Comparison of ENCODE assay signal across 8 cellular contexts in genomic region chr6:37566209-37566859, GRCh38.
DNase-seq lines count a peak whose midpoint lies in the region; ATAC-seq and TF ChIP-seq lines count a peak whose summit lies in the region.

No MANE protein-coding gene starts in this region.

- DNase-seq in SKM-1 treated with dmso at 0.1 percent for 144 hours (lab: John Stamatoyannopoulos, UW; ENCODE audit: unreplicated experiment): peak; percentile 5
- no peak for DNase-seq in SKM-1 (lab: John Stamatoyannopoulos, UW; ENCODE audit: unreplicated experiment)
- DNase-seq in SJCRH30: peak; percentile 51 to 70
- DNase-seq in activated naive CD4-positive, alpha-beta T cell treated with anti-CD3 and anti-CD28 coated beads, Interleukin-2, amount 10 ng/mL, durations not matched to agents 7 days and 5 days: peak; percentile 79
- peak in 4 of 5 donors; percentile 36 to 78 (median 54) for DNase-seq in heart left ventricle
- DNase-seq in putamen (ENCODE audit: low spot score): peak; percentile 41
- no peak for DNase-seq in vagina (ENCODE audit: extremely low spot score in 2 of 2)

- H3K4me3 Mint-ChIP-seq in activated naive CD4-positive, alpha-beta T cell treated with anti-CD3 and anti-CD28 coated beads, Interleukin-2, amount 10 ng/mL, durations not matched to agents 7 days and 5 days: no peak overlapping the region

- peak overlapping the region; percentile 84 for H3K27ac ChIP-seq in HUES48 (ENCODE audit: low read depth, low read length)
- H3K27ac ChIP-seq in SJCRH30: no peak overlapping the region
- H3K27ac ChIP-seq in heart left ventricle: peak overlapping the region in 1 of 12 donors; percentile 18
- H3K27ac ChIP-seq in vagina: no peak overlapping the region

- H3K36me3 ChIP-seq in HUES48 (ENCODE audit: control insufficient read depth, insufficient read depth, low read length) (no peaks in the 10 kb centered on the region), SJCRH30 (no peaks in the 10 kb centered on the region), heart left ventricle (no peaks in the 10 kb centered on the region), vagina (no peaks in the 10 kb centered on the region)

- H3K4me1 ChIP-seq in HUES48 (ENCODE audit: control insufficient read depth, insufficient read depth, low read length): peaks cover 11% of the 10 kb centered on the region
- no peaks in the 10 kb centered on the region; the same call in 1 of the 2 replicates for H3K4me1 ChIP-seq in SJCRH30
- peaks cover 0 to 21% (median 11%) of the 10 kb centered on the region in 12 donors for H3K4me1 ChIP-seq in heart left ventricle
- H3K4me1 ChIP-seq in vagina: peaks cover 27% of the 10 kb centered on the region

- no peak overlapping the region for H3K9ac ChIP-seq in HUES48 (ENCODE audit: low read depth, low read length)

- CTCF ChIA-PET in activated naive CD4-positive, alpha-beta T cell treated with anti-CD3 and anti-CD28 coated beads, Interleukin-2, amount 10 ng/mL, durations not matched to agents 7 days and 5 days (lab: Charles Lee): interaction anchor here (0.6 to 4.2 kb wide), 29 partner anchors 10 to 548 kb away, joined by 3 to 33 read pairs (median 6); no protein-coding TSS in a partner anchor

- peaks cover 55% of the 10 kb centered on the region for H3K27me3 Mint-ChIP-seq in activated naive CD4-positive, alpha-beta T cell treated with anti-CD3 and anti-CD28 coated beads, Interleukin-2, amount 10 ng/mL, durations not matched to agents 7 days and 5 days

- WGBS in heart left ventricle, 4 donors: 13 to 19% (median 16%) methylated on average over 11 to 22 of the region's 22 CpGs

- TF ChIP-seq CTCF in heart left ventricle (IDR thresholded peaks at IDR 0.05): peak; percentile 73 to 92 (median 81)
- TF ChIP-seq CTCF in vagina (IDR thresholded peaks at IDR 0.05): peak; percentile 74 to 75 (median 74)

- H3K4me1 Mint-ChIP-seq in activated naive CD4-positive, alpha-beta T cell treated with anti-CD3 and anti-CD28 coated beads, Interleukin-2, amount 10 ng/mL, durations not matched to agents 7 days and 5 days: peaks cover 3% of the 10 kb centered on the region

- ATAC-seq in heart left ventricle: peak; percentile 37 to 88 (median 77)

- no peak for TF ChIP-seq POLR2A in heart left ventricle (IDR thresholded peaks at IDR 0.05)
- no peak for TF ChIP-seq POLR2A in vagina (IDR thresholded peaks at IDR 0.05)

- H3K36me3 Mint-ChIP-seq in activated naive CD4-positive, alpha-beta T cell treated with anti-CD3 and anti-CD28 coated beads, Interleukin-2, amount 10 ng/mL, durations not matched to agents 7 days and 5 days: no peaks in the 10 kb centered on the region

- no peaks in the 10 kb centered on the region for H3K9me3 ChIP-seq in HUES48 (ENCODE audit: control insufficient read depth, insufficient read depth, low read length)
- no peaks in the 10 kb centered on the region for H3K9me3 ChIP-seq in SJCRH30 (replicated peaks)
- H3K9me3 ChIP-seq in heart left ventricle: no peaks in the 10 kb centered on the region
- no peaks in the 10 kb centered on the region for H3K9me3 ChIP-seq in vagina

- no peaks in the 10 kb centered on the region for H3K9me3 Mint-ChIP-seq in activated naive CD4-positive, alpha-beta T cell treated with anti-CD3 and anti-CD28 coated beads, Interleukin-2, amount 10 ng/mL, durations not matched to agents 7 days and 5 days

- no peak overlapping the region for H3K27ac Mint-ChIP-seq in activated naive CD4-positive, alpha-beta T cell treated with anti-CD3 and anti-CD28 coated beads, Interleukin-2, amount 10 ng/mL, durations not matched to agents 7 days and 5 days

- H3K27me3 ChIP-seq in HUES48 (ENCODE audit: control insufficient read depth, insufficient read depth, low read length) (no peaks in the 10 kb centered on the region), SJCRH30 (peaks cover 25% of the 10 kb centered on the region), heart left ventricle (peaks cover 0 to 26% (median 8%) of the 10 kb centered on the region in 9 donors), vagina (no peaks in the 10 kb centered on the region)

- intact Hi-C loops in heart left ventricle (cut with DNase I) (loop anchor here (1.0 to 10.0 kb wide), 15 partner anchors 79 to 244 kb away; partner anchors contain the start of gene MDGA1 (in 2 of the 10)), vagina (cut with DNase I) (no loop called here)

- H3K4me3 ChIP-seq in HUES48 (ENCODE audit: low read depth, low read length) (peak overlapping the region; percentile 63), SJCRH30 (peak overlapping the region; percentile 33), heart left ventricle (peak overlapping the region; percentile 21 to 54 (median 43)), vagina (peak overlapping the region; percentile 30 to 47)

Comparison
In these comparisons a context has a peak if more than half of its experiments do, and no peak if none do; other contexts are left out.
1. DNase-seq: peak in SKM-1 treated with dmso at 0.1 percent for 144 hours (single experiment), SJCRH30 (2 of 2), activated naive CD4-positive, alpha-beta T cell treated with anti-CD3 and anti-CD28 coated beads, Interleukin-2, amount 10 ng/mL, durations not matched to agents 7 days and 5 days (single experiment), heart left ventricle (4 of 5) and putamen (single experiment); none in SKM-1 (single experiment) and vagina (0 of 2).
2. Peak in every context shown above with its lines, with median percentiles within 50 percentile points of each other: H3K4me3 ChIP-seq.